ENCODE assay signal across 9 cellular contexts in the genomic region with DNA sequence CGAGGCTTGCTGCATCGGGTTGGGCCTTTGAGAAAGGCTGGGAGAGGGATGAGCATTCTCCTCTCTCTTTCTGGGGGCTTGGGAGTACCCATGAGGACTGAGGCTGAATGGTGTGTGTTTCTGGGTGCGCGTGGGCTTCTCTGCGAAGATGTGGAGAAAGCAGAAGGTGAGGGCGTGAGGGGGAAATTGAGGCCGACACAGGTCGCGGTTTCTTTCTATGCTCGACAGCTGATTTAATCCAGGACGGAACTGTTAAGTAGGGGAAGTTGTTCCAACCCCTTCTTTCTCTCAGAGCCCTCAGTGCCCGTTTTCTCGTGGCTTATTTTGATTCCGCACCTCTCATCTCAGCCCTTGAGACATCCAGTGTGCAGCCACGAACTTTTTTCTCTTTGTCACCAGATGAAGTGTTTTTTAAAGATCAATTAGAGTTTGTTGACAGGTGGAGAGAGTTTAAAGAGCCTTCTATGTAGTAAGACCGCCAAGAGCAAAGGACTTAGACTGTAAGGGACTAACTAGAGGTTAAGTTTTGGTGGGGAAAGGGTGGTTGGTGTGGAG. TPM values are rescaled to one million over a fixed set of nuclear protein-coding genes. Genes with fewer than 3 reads are reported as not detected.
DNase-seq lines count a peak whose midpoint lies in the region; ATAC-seq and TF ChIP-seq lines count a peak whose summit lies in the region.
"Had no signal": no experiment of that assay in that cellular context is flagged by ENCODE, and none has a peak within 500 bp of the region (broad histone marks: within the 10 kb centered on the region; RNA-seq: fewer than 3 reads in every experiment).

No MANE protein-coding gene starts in this region.

- H3K27ac Mint-ChIP-seq in activated naive CD4-positive, alpha-beta T cell treated with anti-CD3 and anti-CD28 coated beads for 36 hours: no peak overlapping the region
- peak overlapping the region; percentile 73 for H3K27ac Mint-ChIP-seq in activated naive CD8-positive, alpha-beta T cell treated with anti-CD3 and anti-CD28 coated beads, Interleukin-2, amount 50 U/mL, for 24 hours

- H3K4me1 ChIP-seq in right lobe of liver: peaks cover 0 to 3% (median 0%) of the 10 kb centered on the region in 4 donors
- peaks cover 10 to 35% (median 30%) of the 10 kb centered on the region in 4 donors for H3K4me1 ChIP-seq in upper lobe of left lung

- H3K4me3 ChIP-seq in right lobe of liver (peak overlapping the region; percentile 60 to 84 (median 66)), upper lobe of left lung (peak overlapping the region; percentile 70 to 97 (median 90))

- no peaks in the 10 kb centered on the region for H3K9me3 Mint-ChIP-seq in activated naive CD4-positive, alpha-beta T cell treated with anti-CD3 and anti-CD28 coated beads for 36 hours
- H3K9me3 Mint-ChIP-seq in activated naive CD8-positive, alpha-beta T cell treated with anti-CD3 and anti-CD28 coated beads, Interleukin-2, amount 50 U/mL, for 24 hours: no peaks in the 10 kb centered on the region

- H3K27me3 ChIP-seq in right lobe of liver: no peaks in the 10 kb centered on the region
- no peaks in the 10 kb centered on the region for H3K27me3 ChIP-seq in upper lobe of left lung

- H3K27ac ChIP-seq in right lobe of liver (peak overlapping the region; percentile 44 to 66 (median 54)), upper lobe of left lung (peak overlapping the region; percentile 79 to 92 (median 87))
- H3K27ac ChIP-seq: epithelial cell of prostate had no signal

- WGBS in right lobe of liver (ENCODE audit: insufficient coverage, low coverage, low lambda C conversion rate, missing lambda C conversion rate): 13% methylated on average over 13 of the region's 16 CpGs
- 8 to 10% methylated on average over 9 to 16 of the region's 16 CpGs for WGBS in upper lobe of left lung, 2 donors

- no peak for TF ChIP-seq EP300 in upper lobe of left lung (IDR thresholded peaks at IDR 0.05)

- H3K36me3 ChIP-seq in right lobe of liver (no peaks in the 10 kb centered on the region), upper lobe of left lung (no peaks in the 10 kb centered on the region)

- peak; percentile 15 for DNase-seq in activated naive CD4-positive, alpha-beta T cell treated with anti-CD3 and anti-CD28 coated beads for 36 hours
- DNase-seq in activated naive CD4-positive, alpha-beta T cell (lab: John Stamatoyannopoulos, UW): no peak
- no peak for DNase-seq in activated naive CD8-positive, alpha-beta T cell treated with anti-CD3 and anti-CD28 coated beads, Interleukin-2, amount 50 U/mL, for 24 hours
- DNase-seq in right lobe of liver (no peak), upper lobe of left lung (no peak), HuH-7.5 (ENCODE audit: low spot score) (no peak), OCI-M1 (lab: John Stamatoyannopoulos, UW) (no peak), COLO668 (lab: John Stamatoyannopoulos, UW; ENCODE audit: unreplicated experiment) (no peak)

- H3K4me3 Mint-ChIP-seq in activated naive CD4-positive, alpha-beta T cell treated with anti-CD3 and anti-CD28 coated beads for 36 hours: peak overlapping the region; percentile 86
- H3K4me3 Mint-ChIP-seq in activated naive CD8-positive, alpha-beta T cell treated with anti-CD3 and anti-CD28 coated beads, Interleukin-2, amount 50 U/mL, for 24 hours: peak overlapping the region; percentile 87

- intact Hi-C loops in activated naive CD4-positive, alpha-beta T cell treated with anti-CD3 and anti-CD28 coated beads for 36 hours (cut with micrococcal nuclease): loop anchor here (10.0 kb wide), 2 partner anchors 301 to 529 kb away; partner anchors contain the start of genes GANC, TMEM87A and UBR1
- intact Hi-C loops in right lobe of liver (cut with DNase I): no loop called here

- no peak for TF ChIP-seq POLR2A in right lobe of liver (IDR thresholded peaks at IDR 0.05)
- no peak for TF ChIP-seq POLR2A in upper lobe of left lung (IDR thresholded peaks at IDR 0.05)

- no peak for TF ChIP-seq CTCF in right lobe of liver (IDR thresholded peaks at IDR 0.05)
- TF ChIP-seq CTCF in upper lobe of left lung (IDR thresholded peaks at IDR 0.05): no peak

- peaks cover 31% of the 10 kb centered on the region for H3K27me3 Mint-ChIP-seq in activated naive CD4-positive, alpha-beta T cell treated with anti-CD3 and anti-CD28 coated beads for 36 hours (ENCODE audit: low read depth)
- peaks cover 12% of the 10 kb centered on the region for H3K27me3 Mint-ChIP-seq in activated naive CD8-positive, alpha-beta T cell treated with anti-CD3 and anti-CD28 coated beads, Interleukin-2, amount 50 U/mL, for 24 hours

- H3K4me1 Mint-ChIP-seq in activated naive CD4-positive, alpha-beta T cell treated with anti-CD3 and anti-CD28 coated beads for 36 hours (ENCODE audit: low read depth): peaks cover 17% of the 10 kb centered on the region
- H3K4me1 Mint-ChIP-seq in activated naive CD8-positive, alpha-beta T cell treated with anti-CD3 and anti-CD28 coated beads, Interleukin-2, amount 50 U/mL, for 24 hours: peaks cover 36% of the 10 kb centered on the region

- CTCF ChIA-PET in activated naive CD4-positive, alpha-beta T cell treated with anti-CD3 and anti-CD28 coated beads for 36 hours (lab: Charles Lee): interaction anchor here (1.1 kb wide), 1 partner anchor 384 kb away, joined by 3 read pairs; no protein-coding TSS in a partner anchor

- no peak for ATAC-seq in activated naive CD8-positive, alpha-beta T cell treated with anti-CD3 and anti-CD28 coated beads, Interleukin-2, amount 50 U/mL, for 24 hours
- ATAC-seq in right lobe of liver: no peak
- ATAC-seq in upper lobe of left lung (ENCODE audit: low FRiP score in 2 of 2): no peak

- H3K36me3 Mint-ChIP-seq in activated naive CD4-positive, alpha-beta T cell treated with anti-CD3 and anti-CD28 coated beads for 36 hours (ENCODE audit: low read depth): no peaks in the 10 kb centered on the region
- H3K36me3 Mint-ChIP-seq in activated naive CD8-positive, alpha-beta T cell treated with anti-CD3 and anti-CD28 coated beads, Interleukin-2, amount 50 U/mL, for 24 hours (ENCODE audit: low read depth): no peaks in the 10 kb centered on the region

- no peaks in the 10 kb centered on the region for H3K9me3 ChIP-seq in right lobe of liver
- H3K9me3 ChIP-seq in upper lobe of left lung: no peaks in the 10 kb centered on the region

RNA-seq across cellular contexts. Expression of gene STARD9, which starts 0.7 kb away (rescaled TPM):
- 1 to 10 TPM; 1.9 to 2.5 TPM for total RNA-seq in activated naive CD4-positive, alpha-beta T cell treated with anti-CD3 and anti-CD28 coated beads for 36 hours
- total RNA-seq in right lobe of liver (1 to 10 TPM in 5 of 6 experiments, under 1 TPM in 1; 0.70 to 3.1 (median 1.5) TPM), upper lobe of left lung (100 to 1,000 TPM in 1 of 6 donors, 10 to 100 TPM in 5; 14.6 to 141 (median 28.8) TPM)

RNA-seq across cellular contexts. Expression of gene HAUS2, which starts 27.5 kb away (rescaled TPM):
- total RNA-seq in activated naive CD4-positive, alpha-beta T cell treated with anti-CD3 and anti-CD28 coated beads for 36 hours: 10 to 100 TPM; 46.2 to 55.6 TPM
- 10 to 100 TPM in 3 of 6 experiments, 1 to 10 TPM in 3; 5.8 to 19.5 (median 8.6) TPM for total RNA-seq in right lobe of liver
- total RNA-seq in upper lobe of left lung: 10 to 100 TPM; 10.2 to 31.9 (median 20.5) TPM

RNA-seq across cellular contexts. Expression of gene LRRC57, which starts 27.5 kb away (rescaled TPM):
- 10 to 100 TPM; 14.7 to 16.3 TPM for total RNA-seq in activated naive CD4-positive, alpha-beta T cell treated with anti-CD3 and anti-CD28 coated beads for 36 hours
- total RNA-seq in right lobe of liver (10 to 100 TPM in 3 of 6 experiments, 1 to 10 TPM in 3; 8.5 to 10.8 (median 10.1) TPM), upper lobe of left lung (10 to 100 TPM; 24.0 to 48.2 (median 31.2) TPM)
